In the genomic region with DNA sequence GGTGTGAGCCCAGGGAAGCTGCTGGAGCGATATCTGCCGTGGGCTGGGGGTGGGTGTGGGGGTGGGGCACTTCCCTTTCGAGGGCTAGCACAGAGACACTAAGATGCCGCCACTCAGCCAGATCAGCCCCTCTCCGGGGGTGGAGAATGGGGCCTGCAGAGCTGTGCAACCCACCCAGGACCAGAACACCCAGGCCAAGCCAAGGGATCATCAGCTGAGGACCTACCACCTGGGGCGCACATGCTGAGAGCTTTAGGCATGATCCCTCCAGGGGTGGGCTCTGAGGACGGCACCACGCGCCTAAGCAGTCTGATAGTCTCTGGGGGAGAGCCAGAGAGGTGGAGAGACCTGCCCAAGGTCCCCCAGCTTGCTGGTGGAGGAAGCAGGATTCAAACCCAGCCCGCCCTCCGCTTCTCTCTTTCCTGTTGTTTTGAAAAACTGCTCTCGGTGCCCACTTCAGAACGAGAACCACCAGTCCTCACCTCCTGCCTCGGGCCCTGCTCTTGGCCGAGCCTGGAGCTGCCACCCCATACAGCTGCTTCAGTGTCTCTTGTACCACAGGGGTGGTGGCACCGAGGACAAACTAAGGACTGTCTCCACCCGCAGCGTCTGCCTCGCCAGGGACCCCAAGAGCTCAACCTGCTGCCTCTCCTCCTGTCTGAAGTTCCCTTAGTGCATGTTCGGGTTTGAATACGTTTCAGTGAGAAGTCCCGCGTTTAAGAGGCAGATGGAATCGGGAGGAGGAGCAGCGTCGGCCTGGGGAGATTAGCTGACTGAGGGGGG, we compare ENCODE assay signal across 1 cellular context.
TF ChIP-seq lines count a peak whose summit lies in the region.

No MANE protein-coding gene starts in this region.

TF ChIP-seq in HCT116, 20 proteins besides CTCF, POLR2A, EP300 and RAD21 (continued from another document):
- TF ChIP-seq, protein P1, sequence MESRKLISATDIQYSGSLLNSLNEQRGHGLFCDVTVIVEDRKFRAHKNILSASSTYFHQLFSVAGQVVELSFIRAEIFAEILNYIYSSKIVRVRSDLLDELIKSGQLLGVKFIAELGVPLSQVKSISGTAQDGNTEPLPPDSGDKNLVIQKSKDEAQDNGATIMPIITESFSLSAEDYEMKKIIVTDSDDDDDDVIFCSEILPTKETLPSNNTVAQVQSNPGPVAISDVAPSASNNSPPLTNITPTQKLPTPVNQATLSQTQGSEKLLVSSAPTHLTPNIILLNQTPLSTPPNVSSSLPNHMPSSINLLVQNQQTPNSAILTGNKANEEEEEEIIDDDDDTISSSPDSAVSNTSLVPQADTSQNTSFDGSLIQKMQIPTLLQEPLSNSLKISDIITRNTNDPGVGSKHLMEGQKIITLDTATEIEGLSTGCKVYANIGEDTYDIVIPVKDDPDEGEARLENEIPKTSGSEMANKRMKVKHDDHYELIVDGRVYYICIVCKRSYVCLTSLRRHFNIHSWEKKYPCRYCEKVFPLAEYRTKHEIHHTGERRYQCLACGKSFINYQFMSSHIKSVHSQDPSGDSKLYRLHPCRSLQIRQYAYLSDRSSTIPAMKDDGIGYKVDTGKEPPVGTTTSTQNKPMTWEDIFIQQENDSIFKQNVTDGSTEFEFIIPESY (IDR thresholded peaks at IDR 0.05; ENCODE audit: extremely low read depth, insufficient replicate concordance, low read length), result no peak
- TF ChIP-seq, protein P2, sequence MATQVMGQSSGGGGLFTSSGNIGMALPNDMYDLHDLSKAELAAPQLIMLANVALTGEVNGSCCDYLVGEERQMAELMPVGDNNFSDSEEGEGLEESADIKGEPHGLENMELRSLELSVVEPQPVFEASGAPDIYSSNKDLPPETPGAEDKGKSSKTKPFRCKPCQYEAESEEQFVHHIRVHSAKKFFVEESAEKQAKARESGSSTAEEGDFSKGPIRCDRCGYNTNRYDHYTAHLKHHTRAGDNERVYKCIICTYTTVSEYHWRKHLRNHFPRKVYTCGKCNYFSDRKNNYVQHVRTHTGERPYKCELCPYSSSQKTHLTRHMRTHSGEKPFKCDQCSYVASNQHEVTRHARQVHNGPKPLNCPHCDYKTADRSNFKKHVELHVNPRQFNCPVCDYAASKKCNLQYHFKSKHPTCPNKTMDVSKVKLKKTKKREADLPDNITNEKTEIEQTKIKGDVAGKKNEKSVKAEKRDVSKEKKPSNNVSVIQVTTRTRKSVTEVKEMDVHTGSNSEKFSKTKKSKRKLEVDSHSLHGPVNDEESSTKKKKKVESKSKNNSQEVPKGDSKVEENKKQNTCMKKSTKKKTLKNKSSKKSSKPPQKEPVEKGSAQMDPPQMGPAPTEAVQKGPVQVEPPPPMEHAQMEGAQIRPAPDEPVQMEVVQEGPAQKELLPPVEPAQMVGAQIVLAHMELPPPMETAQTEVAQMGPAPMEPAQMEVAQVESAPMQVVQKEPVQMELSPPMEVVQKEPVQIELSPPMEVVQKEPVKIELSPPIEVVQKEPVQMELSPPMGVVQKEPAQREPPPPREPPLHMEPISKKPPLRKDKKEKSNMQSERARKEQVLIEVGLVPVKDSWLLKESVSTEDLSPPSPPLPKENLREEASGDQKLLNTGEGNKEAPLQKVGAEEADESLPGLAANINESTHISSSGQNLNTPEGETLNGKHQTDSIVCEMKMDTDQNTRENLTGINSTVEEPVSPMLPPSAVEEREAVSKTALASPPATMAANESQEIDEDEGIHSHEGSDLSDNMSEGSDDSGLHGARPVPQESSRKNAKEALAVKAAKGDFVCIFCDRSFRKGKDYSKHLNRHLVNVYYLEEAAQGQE (IDR thresholded peaks at IDR 0.05; ENCODE audit: low read depth), result no peak
- TF ChIP-seq ELF1 (IDR thresholded peaks at IDR 0.05; ENCODE audit: borderline replicate concordance, low read depth), result no peak
- no peak for TF ChIP-seq SRF (IDR thresholded peaks at IDR 0.05; ENCODE audit: low read depth)
- TF ChIP-seq POLR2AphosphoS5 (IDR thresholded peaks at IDR 0.05; ENCODE audit: low read depth, low read length), result no peak
